In the genomic region with DNA sequence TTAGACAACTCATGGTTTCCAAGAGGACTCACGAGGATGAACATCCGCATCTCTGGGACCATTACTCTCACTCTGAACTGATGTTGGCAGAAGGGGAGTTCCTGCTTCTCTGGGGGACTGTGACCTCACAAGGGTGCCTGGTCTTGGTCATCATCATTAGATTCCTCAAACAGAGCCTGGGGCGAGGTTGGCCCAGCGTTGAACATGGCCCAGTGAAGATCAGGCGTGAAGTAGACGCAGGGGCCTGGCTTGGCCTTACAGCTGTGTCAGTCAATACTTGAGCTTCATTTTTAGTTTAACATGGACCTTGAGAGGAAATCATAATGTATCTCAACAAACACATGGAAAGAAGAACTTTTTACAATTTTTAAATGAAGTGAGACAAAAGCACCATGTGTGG, we compare ENCODE assay signal across 23 cellular contexts.
"Had no signal": no experiment of that assay in that cellular context is flagged by ENCODE, and none has a peak within 500 bp of the region (broad histone marks: within the 10 kb centered on the region; RNA-seq: fewer than 3 reads in every experiment).

No MANE protein-coding gene starts in this region.

- H2AFZ ChIP-seq: neural progenitor cell had no signal

- H3K9me3 ChIP-seq: left lung, mucosa of descending colon, ovary, tibial nerve had no signal

- H3K27me3 Mint-ChIP-seq: activated naive CD4-positive, alpha-beta T cell treated with anti-CD3 and anti-CD28 coated beads, Interleukin-2, amount 10 ng/mL, durations not matched to agents 7 days and 5 days had no signal

- H3K4me3 ChIP-seq: coronary artery, left lung, mucosa of descending colon, neural progenitor cell, ovary, SJSA1, tibial nerve had no signal

- H3K36me3 Mint-ChIP-seq: activated naive CD4-positive, alpha-beta T cell treated with anti-CD3 and anti-CD28 coated beads, Interleukin-2, amount 10 ng/mL, durations not matched to agents 7 days and 5 days; brain; memory B cell; naive B cell; neural progenitor cell had no signal

- H3K27ac ChIP-seq: coronary artery, left lung, neural progenitor cell, ovary, SJSA1, tibial nerve had no signal

- H3K4me1 ChIP-seq: left lung, neural progenitor cell, SJSA1, tibial nerve had no signal

- H3K36me3 ChIP-seq: left lung, neural progenitor cell, ovary, SJSA1, tibial nerve had no signal

- H3K4me2 ChIP-seq: neural progenitor cell had no signal

- ATAC-seq: activated CD4-positive, CD25-positive, alpha-beta regulatory T cell treated with anti-CD3 and anti-CD28 coated beads, Interleukin-2, amount 50 U/mL, for 24 hours; activated naive CD8-positive, alpha-beta T cell treated with anti-CD3 and anti-CD28 coated beads, Interleukin-2, amount 50 U/mL, for 24 hours; activated T-helper 17 cell treated with anti-CD3 and anti-CD28 coated beads, Interleukin-2, amount 50 U/mL, for 72 hours; left lung; mucosa of descending colon had no signal

- H3K27me3 ChIP-seq: neural progenitor cell, ovary, SJSA1, tibial nerve had no signal

- H3K4me3 Mint-ChIP-seq: activated naive CD4-positive, alpha-beta T cell treated with anti-CD3 and anti-CD28 coated beads, Interleukin-2, amount 10 ng/mL, durations not matched to agents 7 days and 5 days; activated naive CD8-positive, alpha-beta T cell treated with anti-CD3 and anti-CD28 coated beads, Interleukin-2, amount 50 U/mL, for 24 hours; activated T-helper 17 cell treated with anti-CD3 and anti-CD28 coated beads, Interleukin-2, amount 50 U/mL, for 72 hours; brain; central memory CD8-positive, alpha-beta T cell; memory B cell; neural progenitor cell; T-helper 1 cell treated with Interleukin-12 subunit alpha and Interleukin-12 subunit beta and Interleukin-4 antibody, amounts not matched to agents 30 μg/mL and 1 μg/mL, for 36 hours had no signal

- H3K27ac Mint-ChIP-seq: activated naive CD4-positive, alpha-beta T cell treated with anti-CD3 and anti-CD28 coated beads, Interleukin-2, amount 10 ng/mL, durations not matched to agents 7 days and 5 days; activated naive CD8-positive, alpha-beta T cell treated with anti-CD3 and anti-CD28 coated beads, Interleukin-2, amount 50 U/mL, for 24 hours; activated T-helper 17 cell treated with anti-CD3 and anti-CD28 coated beads, Interleukin-2, amount 50 U/mL, for 72 hours; memory B cell; neural progenitor cell; T-helper 1 cell treated with Interleukin-12 subunit alpha and Interleukin-12 subunit beta and Interleukin-4 antibody, amounts not matched to agents 30 μg/mL and 1 μg/mL, for 36 hours had no signal

- H3K4me1 Mint-ChIP-seq: activated naive CD4-positive, alpha-beta T cell treated with anti-CD3 and anti-CD28 coated beads, Interleukin-2, amount 10 ng/mL, durations not matched to agents 7 days and 5 days; activated naive CD8-positive, alpha-beta T cell treated with anti-CD3 and anti-CD28 coated beads, Interleukin-2, amount 50 U/mL, for 24 hours; activated T-helper 17 cell treated with anti-CD3 and anti-CD28 coated beads, Interleukin-2, amount 50 U/mL, for 72 hours; central memory CD8-positive, alpha-beta T cell; memory B cell; naive B cell; neural progenitor cell had no signal

- H3K9me3 Mint-ChIP-seq: activated naive CD4-positive, alpha-beta T cell treated with anti-CD3 and anti-CD28 coated beads, Interleukin-2, amount 10 ng/mL, durations not matched to agents 7 days and 5 days; activated naive CD8-positive, alpha-beta T cell treated with anti-CD3 and anti-CD28 coated beads, Interleukin-2, amount 50 U/mL, for 24 hours; activated T-helper 17 cell treated with anti-CD3 and anti-CD28 coated beads, Interleukin-2, amount 50 U/mL, for 72 hours; central memory CD8-positive, alpha-beta T cell; memory B cell; T-helper 1 cell treated with Interleukin-12 subunit alpha and Interleukin-12 subunit beta and Interleukin-4 antibody, amounts not matched to agents 30 μg/mL and 1 μg/mL, for 36 hours had no signal

- DNase-seq: activated CD4-positive, alpha-beta T cell treated with anti-CD3 and anti-CD28 coated beads, Interleukin-2, amount 50 U/mL, for 1 hour; activated naive CD4-positive, alpha-beta T cell treated with anti-CD3 and anti-CD28 coated beads, Interleukin-2, amount 10 ng/mL, durations not matched to agents 7 days and 5 days; activated naive CD8-positive, alpha-beta T cell treated with anti-CD3 and anti-CD28 coated beads, Interleukin-2, amount 50 U/mL, for 24 hours; activated T-cell treated with anti-CD3 and anti-CD28 coated beads for 4 hours; erythroblast; foreskin melanocyte; glutamatergic neuron; naive B cell; stimulated activated CD4-positive, alpha-beta T cell treated with anti-CD3 and anti-CD28 coated beads, Interleukin-2, amount 100 ng/mL, for 24 hours; stimulated activated naive CD4-positive, alpha-beta T cell treated with Interleukin-2 at 50 U/mL for 16 hours had no signal
